8 cellular contexts compared by ENCODE assay signal in genomic region chr4:170259631-170260153, GRCh38.
A peak's percentile ranks its signal among the peaks of the same experiment; 100 is the strongest.
DNase-seq lines count a peak whose midpoint lies in the region; ATAC-seq, FAIRE-seq and TF ChIP-seq lines count a peak whose summit lies in the region.

No MANE protein-coding gene starts in this region.

- DNase-seq in D721Med (ENCODE audit: insufficient read length, low spot score) (no peak), NCI-H1694 (lab: John Stamatoyannopoulos, UW) (peak; percentile 91), SW480 (ENCODE audit: low spot score) (peak; percentile 74), epithelial cell of proximal tubule (ENCODE audit: low read depth) (peak; percentile 76), naive B cell (peak; percentile 27)
- no peak for DNase-seq in effector CD8-positive, alpha-beta T cell (lab: John Stamatoyannopoulos, UW)

- H3K4me3 ChIP-seq in epithelial cell of proximal tubule (ENCODE audit: low read depth, low read length), result no peak overlapping the region

- no peaks in the 10 kb centered on the region for H3K27me3 Mint-ChIP-seq in naive B cell

- H3K4me1 Mint-ChIP-seq in naive B cell, result peaks cover 0 to 11% (median 7%) of the 10 kb centered on the region in 3 donors

- peak; percentile 99 for TF ChIP-seq CTCF in D721Med (IDR thresholded peaks at IDR 0.05; ENCODE audit: insufficient read depth, missing control alignments)
- peak; percentile 100 for TF ChIP-seq CTCF in epithelial cell of proximal tubule (conservative IDR thresholded peaks at IDR 0.05; ENCODE audit: low read depth, low read length)

- no peaks in the 10 kb centered on the region for H3K36me3 Mint-ChIP-seq in naive B cell

- no peak overlapping the region for H3K27ac Mint-ChIP-seq in naive B cell

- ATAC-seq in GM18873 (IDR thresholded peaks at IDR 0.05; ENCODE audit: low FRiP score, unreplicated experiment) (peak; percentile 98), HG03045 (IDR thresholded peaks at IDR 0.05; ENCODE audit: unreplicated experiment) (peak; percentile 98), naive B cell (ENCODE audit: low read depth in 2 of 2) (peak; percentile 25 to 67)

- H3K9me3 Mint-ChIP-seq in naive B cell, result peaks cover 0 to 11% (median 0%) of the 10 kb centered on the region in 7 donors

- no peak overlapping the region for H3K4me3 Mint-ChIP-seq in naive B cell

- FAIRE-seq in D721Med (lab: Jason Lieb, UNC), result peak; percentile 94

Comparison
In these comparisons a context has a peak if more than half of its experiments do, and no peak if none do; other contexts are left out.
1. DNase-seq: peak in NCI-H1694 (single experiment), SW480 (single experiment), epithelial cell of proximal tubule (single experiment) and naive B cell (single experiment); none in D721Med (single experiment) and effector CD8-positive, alpha-beta T cell (single experiment).
2. ATAC-seq: peak in every context shown above with its lines; median percentile 98 in GM18873; 98 in HG03045; 46 in naive B cell.